In the genomic region with DNA sequence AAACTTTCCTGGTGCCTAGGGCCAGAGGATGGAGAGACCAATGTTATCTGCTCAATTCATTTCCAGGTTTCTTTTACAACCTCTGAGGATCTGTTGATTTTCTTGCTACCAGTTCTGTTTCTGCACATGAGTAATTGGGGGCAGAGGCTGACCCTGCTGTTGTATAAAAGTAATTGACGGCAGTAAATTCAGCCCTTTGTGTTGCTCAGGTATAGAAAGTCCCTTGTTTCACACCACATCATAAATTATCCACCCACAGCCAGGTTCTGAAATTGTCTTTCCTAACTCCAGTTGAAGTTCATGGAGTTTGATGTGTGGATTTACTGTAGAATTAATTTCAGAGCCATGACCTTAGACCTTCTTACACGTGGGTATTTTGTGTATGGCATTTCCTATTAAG, we compare ENCODE assay signal across 16 cellular contexts.
DNase-seq lines count a peak whose midpoint lies in the region; ATAC-seq and TF ChIP-seq lines count a peak whose summit lies in the region.
"Had no signal": no experiment of that assay in that cellular context is flagged by ENCODE, and none has a peak within 500 bp of the region (broad histone marks: within the 10 kb centered on the region; RNA-seq: fewer than 3 reads in every experiment).

No MANE protein-coding gene starts in this region.

- H3K9me3 Mint-ChIP-seq in neural progenitor cell = no peaks in the 10 kb centered on the region
- H3K9me3 Mint-ChIP-seq in Calu3 (ENCODE audit: low read depth, unreplicated experiment) = peaks cover 2% of the 10 kb centered on the region
- H3K9me3 Mint-ChIP-seq: HFFc6 had no signal

- H3K9ac ChIP-seq in neural progenitor cell = no peak overlapping the region
- H3K9ac ChIP-seq: BLaER1 had no signal

- H3K79me2 ChIP-seq in hepatocyte (no peaks in the 10 kb centered on the region), neural progenitor cell (ENCODE audit: low read depth) (no peaks in the 10 kb centered on the region)

- 49% methylated on average over 2 of the region's 2 CpGs for WGBS in hepatocyte (ENCODE audit: low lambda C conversion rate, missing lambda C conversion rate)

- H3K4me1 Mint-ChIP-seq in neural progenitor cell (no peaks in the 10 kb centered on the region), Calu3 (ENCODE audit: low read depth, unreplicated experiment) (no peaks in the 10 kb centered on the region)
- H3K4me1 Mint-ChIP-seq: CD8-positive, alpha-beta memory T cell; IgD-negative memory B cell had no signal

- no peaks in the 10 kb centered on the region for H3K27me3 Mint-ChIP-seq in neural progenitor cell (ENCODE audit: insufficient read depth, low read depth)
- no peaks in the 10 kb centered on the region for H3K27me3 Mint-ChIP-seq in Calu3 (ENCODE audit: unreplicated experiment)
- H3K27me3 Mint-ChIP-seq: CD8-positive, alpha-beta memory T cell; IgD-negative memory B cell had no signal

- H3F3A ChIP-seq in neural progenitor cell (ENCODE audit: low read depth) = no peaks in the 10 kb centered on the region

- ATAC-seq in HG03432 (IDR thresholded peaks at IDR 0.05; ENCODE audit: unreplicated experiment) (no peak), GM21367 (IDR thresholded peaks at IDR 0.05; ENCODE audit: unreplicated experiment) (no peak), foreskin keratinocyte (no peak)

- H2AFZ ChIP-seq in hepatocyte (no peak overlapping the region), neural progenitor cell (replicated peaks) (peak overlapping the region; percentile 34)

- H4K20me1 ChIP-seq in hepatocyte (ENCODE audit: insufficient read depth, poor library complexity, severe bottlenecking) = no peaks in the 10 kb centered on the region
- H4K20me1 ChIP-seq in neural progenitor cell (ENCODE audit: low read depth) = no peaks in the 10 kb centered on the region
- H4K20me1 ChIP-seq: BLaER1 had no signal

- no peak overlapping the region for H3K4me3 Mint-ChIP-seq in neural progenitor cell
- H3K4me3 Mint-ChIP-seq in Calu3 (ENCODE audit: low read depth, unreplicated experiment) = no peak overlapping the region
- H3K4me3 Mint-ChIP-seq: CD8-positive, alpha-beta memory T cell; HFFc6; IgD-negative memory B cell had no signal

- CTCF ChIA-PET in Calu3 (lab: Charles Lee) = no interaction called here

- TF ChIP-seq CTCF in hepatocyte (IDR thresholded peaks at IDR 0.05; ENCODE audit: poor library complexity) (no peak), neural progenitor cell (IDR thresholded peaks at IDR 0.05) (no peak), Calu3 (IDR thresholded peaks at IDR 0.05; ENCODE audit: unreplicated experiment) (no peak), foreskin keratinocyte (conservative IDR thresholded peaks at IDR 0.05) (no peak)

- H3K4me1 ChIP-seq in hepatocyte (ENCODE audit: insufficient read depth) (no peaks in the 10 kb centered on the region), neural progenitor cell (no peaks in the 10 kb centered on the region), foreskin keratinocyte (no peaks in the 10 kb centered on the region)
- H3K4me1 ChIP-seq: BLaER1 had no signal

- H3K27ac Mint-ChIP-seq in neural progenitor cell = no peak overlapping the region
- H3K27ac Mint-ChIP-seq in Calu3 (ENCODE audit: unreplicated experiment) = no peak overlapping the region
- H3K27ac Mint-ChIP-seq: CD8-positive, alpha-beta memory T cell; HFFc6; IgD-negative memory B cell had no signal

- DNase-seq in COR-L47 (lab: John Stamatoyannopoulos, UW) = peak; percentile 68
- DNase-seq in NCI-H2227 treated with DMSO at 0.1 percent for 48 hours (lab: John Stamatoyannopoulos, UW) = peak; percentile 8
- peak; percentile 16 for DNase-seq in hepatocyte (ENCODE audit: low spot score)
- DNase-seq in neural progenitor cell (ENCODE audit: low spot score) = no peak
- DNase-seq in Calu3 = no peak
- no peak for DNase-seq in foreskin keratinocyte
- DNase-seq: 8988T; AML-193; CD8-positive, alpha-beta memory T cell; DMS 273 treated with DMSO at 0.1 percent for 48 hours; HCEC 1CT; HFFc6 had no signal

- H3K4me3 ChIP-seq in hepatocyte (no peak overlapping the region), neural progenitor cell (no peak overlapping the region)
- H3K4me3 ChIP-seq: BLaER1 had no signal

- H3K36me3 ChIP-seq in hepatocyte (replicated peaks; ENCODE audit: insufficient read depth, low read depth) (no peaks in the 10 kb centered on the region), neural progenitor cell (no peaks in the 10 kb centered on the region)
- H3K36me3 ChIP-seq: BLaER1 had no signal

- H3K27me3 ChIP-seq in hepatocyte (no peaks in the 10 kb centered on the region), neural progenitor cell (no peaks in the 10 kb centered on the region), foreskin keratinocyte (no peaks in the 10 kb centered on the region)
- H3K27me3 ChIP-seq: BLaER1 had no signal

- no peaks in the 10 kb centered on the region for H3K9me2 ChIP-seq in hepatocyte (replicated peaks; ENCODE audit: insufficient read depth)

- H3K36me3 Mint-ChIP-seq in neural progenitor cell = no peaks in the 10 kb centered on the region
- no peaks in the 10 kb centered on the region for H3K36me3 Mint-ChIP-seq in Calu3 (ENCODE audit: insufficient read depth, unreplicated experiment)
- H3K36me3 Mint-ChIP-seq: CD8-positive, alpha-beta memory T cell; IgD-negative memory B cell had no signal

- H3K27ac ChIP-seq in hepatocyte = no peak overlapping the region
- H3K27ac ChIP-seq in neural progenitor cell = no peak overlapping the region
- H3K27ac ChIP-seq in foreskin keratinocyte = no peak overlapping the region
- H3K27ac ChIP-seq: BLaER1 had no signal

- BruUV-seq in Calu3 (replicated peaks; lab: Mats Ljungman, UMichigan) = no TSS peak

- H3K9me3 ChIP-seq in hepatocyte (ENCODE audit: low read depth) (no peaks in the 10 kb centered on the region), neural progenitor cell (ENCODE audit: low read depth) (no peaks in the 10 kb centered on the region)
- H3K9me3 ChIP-seq: BLaER1 had no signal

- no peak overlapping the region for H3K4me2 ChIP-seq in hepatocyte
- H3K4me2 ChIP-seq in neural progenitor cell = no peak overlapping the region
- H3K4me2 ChIP-seq: BLaER1 had no signal

- intact Hi-C loops in Calu3 (cut with micrococcal nuclease; ENCODE audit: unreplicated experiment) = no loop called here

Comparison
In these comparisons a context has a peak if more than half of its experiments do, and no peak if none do; other contexts are left out.
1. DNase-seq: peak in COR-L47 (single experiment), NCI-H2227 treated with DMSO at 0.1 percent for 48 hours (single experiment) and hepatocyte (single experiment); none in neural progenitor cell (single experiment), Calu3 (single experiment) and foreskin keratinocyte (0 of 2).